ENCODE assay signal across 21 cellular contexts in genomic region chr9:15400281-15400941, GRCh38. TPM values are rescaled to one million over a fixed set of nuclear protein-coding genes. Genes with fewer than 3 reads are reported as not detected.
A peak's percentile ranks its signal among the peaks of the same experiment; 100 is the strongest.
DNase-seq lines count a peak whose midpoint lies in the region; ATAC-seq, FAIRE-seq and TF ChIP-seq lines count a peak whose summit lies in the region.
"Had no signal": no experiment of that assay in that cellular context is flagged by ENCODE, and none has a peak within 500 bp of the region (broad histone marks: within the 10 kb centered on the region; RNA-seq: fewer than 3 reads in every experiment).

No MANE protein-coding gene starts in this region.

- no peak overlapping the region for H3K27ac ChIP-seq in HepG2 (ENCODE audit: extremely low read length, insufficient read depth, low read length)
- no peak overlapping the region for H3K27ac ChIP-seq in right lobe of liver
- peak overlapping the region; percentile 54; the same call in 1 of the 3 replicates for H3K27ac ChIP-seq in K562 (ENCODE audit: extremely low read depth, low read depth, low read length)
- H3K27ac ChIP-seq in aorta (ENCODE audit: low read depth in 1 of 2, low read length in 2 of 2), result peak overlapping the region; percentile 67 to 71
- H3K27ac ChIP-seq: esophagus muscularis mucosa, heart right ventricle, neural progenitor cell, VCaP had no signal

- WGBS in HepG2 (ENCODE audit: low lambda C conversion rate), result 24% methylated on average over 5 of the region's 5 CpGs
- WGBS in right lobe of liver (ENCODE audit: insufficient coverage, low coverage, low lambda C conversion rate, missing lambda C conversion rate), result 51% methylated on average over 5 of the region's 5 CpGs
- 20% methylated on average over 5 of the region's 5 CpGs for WGBS in K562 (ENCODE audit: insufficient coverage, low coverage, missing lambda C conversion rate)
- 48 to 52% methylated on average over 5 of the region's 5 CpGs for WGBS in aorta, 2 donors

- H3K27me3 ChIP-seq in HepG2 (ENCODE audit: control insufficient read depth in 1 of 2, insufficient read depth in 2 of 2, low read length in 2 of 2) (no peaks in the 10 kb centered on the region), right lobe of liver (no peaks in the 10 kb centered on the region), K562 (ENCODE audit: control insufficient read depth in 2 of 2, insufficient read depth in 2 of 2, low read length in 2 of 2) (no peaks in the 10 kb centered on the region), aorta (ENCODE audit: control insufficient read depth in 1 of 2, insufficient read depth in 2 of 2, low read length in 1 of 2) (no peaks in the 10 kb centered on the region)
- H3K27me3 ChIP-seq: esophagus muscularis mucosa, heart right ventricle, neural progenitor cell had no signal

- BruUV-seq in HepG2 (replicated peaks; lab: Mats Ljungman, UMichigan) (no TSS peak), K562 (replicated peaks; lab: Mats Ljungman, UMichigan) (no TSS peak)

- TF ChIP-seq RAD21 in HepG2 (CRISPR knock-in tag; IDR thresholded peaks at IDR 0.05) (no peak), K562 (CRISPR knock-in tag; conservative IDR thresholded peaks at IDR 0.05 in 1 of 2, IDR thresholded peaks at IDR 0.05 in 1 of 2) (no peak)

- H3K4me2 ChIP-seq in HepG2 (ENCODE audit: low read depth, low read length) (peak overlapping the region; percentile 20; the same call in 1 of the 2 replicates), K562 (ENCODE audit: insufficient read depth, low read length) (no peak overlapping the region)
- H3K4me2 ChIP-seq: neural progenitor cell had no signal

- H2AFZ ChIP-seq in HepG2 (ENCODE audit: low read length), result no peak overlapping the region
- peak overlapping the region; percentile 22 for H2AFZ ChIP-seq in K562 (ENCODE audit: low read depth, low read length)
- H2AFZ ChIP-seq: neural progenitor cell had no signal

- H3K36me3 Mint-ChIP-seq in activated naive CD4-positive, alpha-beta T cell treated with anti-CD3 and anti-CD28 coated beads, Interleukin-2, amount 50 U/mL, for 72 hours, result peaks cover 6 to 14% of the 10 kb centered on the region in 2 donors
- H3K36me3 Mint-ChIP-seq: activated naive CD4-positive, alpha-beta T cell treated with anti-CD3 and anti-CD28 coated beads, Interleukin-2, amount 50 U/mL, for 24 hours; neural progenitor cell had no signal

- H3K4me1 ChIP-seq in HepG2 (ENCODE audit: insufficient read depth, low read length) (0 out of 2 replicates have a peak, but pooled peaks cover 7% of the 10 kb centered on the region), right lobe of liver (no peaks in the 10 kb centered on the region), K562 (replicated peaks in 1 of 2; ENCODE audit: control insufficient read depth in 2 of 2, insufficient read depth in 2 of 2, low read length in 2 of 2) (no peaks in the 10 kb centered on the region; a peak in 3 of 5 replicates), aorta (ENCODE audit: control insufficient read depth in 1 of 2, insufficient read depth in 2 of 2, low read length in 2 of 2) (peaks cover 0 to 2% of the 10 kb centered on the region in 2 donors)
- H3K4me1 ChIP-seq: esophagus muscularis mucosa, heart right ventricle, neural progenitor cell had no signal

- H3K9me3 Mint-ChIP-seq in activated naive CD4-positive, alpha-beta T cell treated with anti-CD3 and anti-CD28 coated beads, Interleukin-2, amount 50 U/mL, for 72 hours, result peaks cover 7 to 18% of the 10 kb centered on the region in 2 donors
- H3K9me3 Mint-ChIP-seq: activated CD4-positive, alpha-beta memory T cell treated with anti-CD3 and anti-CD28 coated beads, Interleukin-2, amount 10 ng/mL, durations not matched to agents 7 days and 5 days had no signal

- in situ Hi-C loops in HepG2 (cut with HindIII; ENCODE audit: extremely low pct_ligation_motif_present, low pct_unique_long_range_greater_than_20kb), result loop anchor here (25.0 kb wide), 1 partner anchor 113 kb away; no protein-coding TSS in a partner anchor
- in situ Hi-C loops in K562 (cut with MboI), result no loop called here

- DNase-seq in HepG2 (ENCODE audit: low spot score) (no peak), right lobe of liver (no peak), K562 (ENCODE audit: extremely low read depth in 1 of 4, low spot score in 3 of 4) (no peak), left colon (no peak), aorta (no peak), NCI-H69 (lab: John Stamatoyannopoulos, UW) (no peak), sciatic nerve (ENCODE audit: low spot score) (no peak)
- DNase-seq in activated naive CD4-positive, alpha-beta T cell treated with anti-CD3 and anti-CD28 coated beads, Interleukin-2, amount 50 U/mL, for 72 hours (ENCODE audit: low spot score in 2 of 2), result no peak
- DNase-seq: activated CD4-positive, alpha-beta memory T cell treated with anti-CD3 and anti-CD28 coated beads, Interleukin-2, amount 10 ng/mL, durations not matched to agents 7 days and 5 days; activated T-cell treated with anti-CD3 and anti-CD28 coated beads, Interleukin-2, amount 50 U/mL, for 24 hours; heart right ventricle; NCI-H187 treated with DMSO at 0.1 percent for 48 hours; NK-92 treated with Interleukin-12 subunit alpha and Interleukin-12 subunit beta, amount 100 ng/mL, for 24 hours; retina; stimulated activated naive CD4-positive, alpha-beta T cell had no signal

- no peak for ATAC-seq in HepG2
- no peak for ATAC-seq in right lobe of liver
- ATAC-seq in K562, result no peak
- peak; percentile 66 for ATAC-seq in left colon
- no peak for ATAC-seq in aorta (ENCODE audit: low FRiP score)
- ATAC-seq in activated naive CD4-positive, alpha-beta T cell treated with anti-CD3 and anti-CD28 coated beads, Interleukin-2, amount 50 U/mL, for 72 hours, result no peak
- ATAC-seq in sciatic nerve, result no peak
- ATAC-seq: heart right ventricle had no signal

- TF ChIP-seq POLR2A in HepG2 (IDR thresholded peaks at IDR 0.05; ENCODE audit: insufficient read depth in 1 of 2, low read depth in 2 of 2, low read length in 2 of 2), result no peak
- TF ChIP-seq POLR2A in right lobe of liver (IDR thresholded peaks at IDR 0.05), result no peak
- no peak for TF ChIP-seq POLR2A in K562 (conservative IDR thresholded peaks at IDR 0.05)

- intact Hi-C loops in HepG2 (cut with micrococcal nuclease; ENCODE audit: unreplicated experiment), result no loop called here
- intact Hi-C loops in right lobe of liver (cut with DNase I), result no loop called here
- intact Hi-C loops in K562 (cut with micrococcal nuclease), result no loop called here
- intact Hi-C loops in left colon (cut with DNase I, micrococcal nuclease), result no loop called here
- intact Hi-C loops in aorta (cut with DNase I), result loop anchor here in 1 of 2 donors (5.0 kb wide), 1 partner anchor 93 kb away; the partner anchor contains the start of gene TTC39B
- intact Hi-C loops in sciatic nerve (cut with DNase I), result no loop called here

- H3K4me3 ChIP-seq in HepG2 (replicated peaks in 1 of 3; ENCODE audit: insufficient read depth in 1 of 3, low read depth in 2 of 3, low read length in 3 of 3) (no peak overlapping the region), right lobe of liver (no peak overlapping the region), K562 (no peak overlapping the region), aorta (ENCODE audit: low read length in 2 of 2) (no peak overlapping the region)
- H3K4me3 ChIP-seq: esophagus muscularis mucosa, heart right ventricle, neural progenitor cell had no signal

- no peaks in the 10 kb centered on the region for H3K36me3 ChIP-seq in HepG2 (replicated peaks in 1 of 2; ENCODE audit: control insufficient read depth in 1 of 2, insufficient read depth in 2 of 2, low read length in 2 of 2)
- no peaks in the 10 kb centered on the region for H3K36me3 ChIP-seq in right lobe of liver
- no peaks in the 10 kb centered on the region for H3K36me3 ChIP-seq in K562 (ENCODE audit: control insufficient read depth, insufficient read depth, low read length)
- H3K36me3 ChIP-seq in aorta (ENCODE audit: control insufficient read depth in 1 of 2, insufficient read depth in 2 of 2, low read length in 1 of 2), result no peaks in the 10 kb centered on the region
- H3K36me3 ChIP-seq: esophagus muscularis mucosa, heart right ventricle had no signal

- H3K9ac ChIP-seq in HepG2 (ENCODE audit: insufficient read depth, low read depth, low read length), result no peak overlapping the region
- no peak overlapping the region for H3K9ac ChIP-seq in K562 (ENCODE audit: insufficient read depth in 1 of 2, low read depth in 2 of 2, low read length in 2 of 2)
- H3K9ac ChIP-seq: neural progenitor cell had no signal

- TF ChIP-seq EP300 in HepG2 (IDR thresholded peaks at IDR 0.05; ENCODE audit: low read depth in 2 of 2, low read length in 2 of 2) (no peak), HepG2 (CRISPR knock-in tag; IDR thresholded peaks at IDR 0.05; ENCODE audit: borderline replicate concordance) (no peak), K562 (IDR thresholded peaks at IDR 0.05; ENCODE audit: low read length) (no peak)

- FAIRE-seq in HepG2 (lab: Jason Lieb, UNC) (no peak), K562 (lab: Jason Lieb, UNC) (no peak)
- FAIRE-seq: keratinocyte had no signal

- CTCF ChIA-PET in HepG2 (lab: Yijun Ruan, JAX; ENCODE audit: low intra/inter-chr PET ratio, low total read pairs) (no interaction called here), K562 (lab: Yijun Ruan, JAX; ENCODE audit: low intra/inter-chr PET ratio) (no interaction called here)

- H3K9me1 ChIP-seq in K562 (ENCODE audit: control insufficient read depth, insufficient read depth, low read length), result no peaks in the 10 kb centered on the region

- POLR2A ChIA-PET in HepG2 (lab: Yijun Ruan, JAX), result no interaction called here
- POLR2A ChIA-PET in K562 (lab: Yijun Ruan, JAX), result interaction anchor here (0.5 to 1.2 kb wide), 2 partner anchors 13 to 1280 kb away, joined by 4 to 6 read pairs; no protein-coding TSS in a partner anchor

- TF ChIP-seq CTCF in HepG2 (CRISPR knock-in tag; IDR thresholded peaks at IDR 0.05) (no peak), right lobe of liver (IDR thresholded peaks at IDR 0.05) (no peak), K562 (IDR thresholded peaks at IDR 0.05 in 2 of 3, conservative IDR thresholded peaks at IDR 0.05 in 1 of 3; ENCODE audit: insufficient read depth in 2 of 3, low read depth in 1 of 3, low read length in 3 of 3) (no peak)

- H3K79me2 ChIP-seq in HepG2 (ENCODE audit: insufficient read depth, low read length) (no peaks in the 10 kb centered on the region), K562 (ENCODE audit: control insufficient read depth, insufficient read depth, low read length) (no peaks in the 10 kb centered on the region)

- H4K20me1 ChIP-seq in HepG2 (ENCODE audit: insufficient read depth, low read length), result no peaks in the 10 kb centered on the region
- H4K20me1 ChIP-seq in K562 (replicated peaks; ENCODE audit: control insufficient read depth, insufficient read depth, low read length), result no peaks in the 10 kb centered on the region

- H3K27ac Mint-ChIP-seq in activated naive CD4-positive, alpha-beta T cell treated with anti-CD3 and anti-CD28 coated beads, Interleukin-2, amount 50 U/mL, for 72 hours, result no peak overlapping the region
- H3K27ac Mint-ChIP-seq: activated CD4-positive, alpha-beta memory T cell treated with anti-CD3 and anti-CD28 coated beads, Interleukin-2, amount 10 ng/mL, durations not matched to agents 7 days and 5 days; activated naive CD4-positive, alpha-beta T cell treated with anti-CD3 and anti-CD28 coated beads, Interleukin-2, amount 50 U/mL, for 24 hours; activated T-cell treated with anti-CD3 and anti-CD28 coated beads, Interleukin-2, amount 50 U/mL, for 24 hours; neural progenitor cell; type B pancreatic cell had no signal

- H3K9me3 ChIP-seq in HepG2 (ENCODE audit: low read length) (no peaks in the 10 kb centered on the region), right lobe of liver (no peaks in the 10 kb centered on the region), K562 (replicated peaks; ENCODE audit: control insufficient read depth, insufficient read depth, low read depth, low read length) (no peaks in the 10 kb centered on the region; the same call in 1 of the 2 replicates), aorta (ENCODE audit: control insufficient read depth, low read length) (no peaks in the 10 kb centered on the region)
- H3K9me3 ChIP-seq: esophagus muscularis mucosa had no signal

RNA-seq across cellular contexts. Expression of gene SNAPC3, which starts 22.3 kb away (rescaled TPM):
- 25.5 and 25.6 TPM in 2 replicates for total RNA-seq in HepG2 (2016; rRNA removed; fragmentation: Illumina TruSeq; extraction: Trizol)
- total RNA-seq in HepG2 (2016; cell fraction: cytosol; rRNA removed; fragmentation: Illumina TruSeq; extraction: Trizol; ENCODE audit: low read depth), result 3.6 and 4.5 TPM in 2 replicates
- total RNA-seq in HepG2 (2016; cell fraction: insoluble cytoplasmic fraction; rRNA removed; fragmentation: Illumina TruSeq; extraction: Trizol), result 24.0 and 25.0 TPM in 2 replicates
- total RNA-seq in HepG2 (2016; cell fraction: membrane; rRNA removed; fragmentation: Illumina TruSeq; extraction: Trizol), result 8.1 and 9.1 TPM in 2 replicates
- total RNA-seq in HepG2 (2016; cell fraction: nucleus; rRNA removed; fragmentation: Illumina TruSeq; extraction: Trizol), result 39.1 TPM in 2 replicates
- polyA plus RNA-seq in HepG2 (2011; rRNA removed), result 20.8 and 26.0 TPM in 2 replicates
- 11.3 and 14.4 TPM in 2 replicates for polyA plus RNA-seq in HepG2 (2011; cell fraction: cytosol; rRNA removed)
- polyA plus RNA-seq in HepG2 (2011; cell fraction: nucleus; rRNA removed), result 28.8 and 32.5 TPM in 2 replicates
- polyA plus RNA-seq in HepG2 (2012), result 17.5 and 20.8 TPM in 2 replicates
- 2.1 and 2.3 TPM in 2 replicates for polyA plus RNA-seq in HepG2 (2016; cell fraction: cytosol; fragmentation: Illumina TruSeq; extraction: Trizol; ENCODE audit: low read depth)
- 25.8 and 27.1 TPM in 2 replicates for polyA plus RNA-seq in HepG2 (2016; cell fraction: insoluble cytoplasmic fraction; fragmentation: Illumina TruSeq; extraction: Trizol; ENCODE audit: low read depth)
- 4.4 and 4.9 TPM in 2 replicates for polyA plus RNA-seq in HepG2 (2016; cell fraction: membrane; fragmentation: Illumina TruSeq; extraction: Trizol; ENCODE audit: low read depth)
- polyA plus RNA-seq in HepG2 (2016; cell fraction: nucleus; fragmentation: Illumina TruSeq; extraction: Trizol; ENCODE audit: insufficient read depth, low read depth), result 32.4 and 33.8 TPM in 2 replicates
- polyA minus RNA-seq in HepG2 (2011; rRNA and poly(A)+ RNA removed; ENCODE audit: low replicate concordance), result 8.8 and 12.1 TPM in 2 replicates
- polyA minus RNA-seq in HepG2 (2011; cell fraction: cytosol; rRNA and poly(A)+ RNA removed), result 14.5 and 18.6 TPM in 2 replicates
- 72.5 and 83.2 TPM in 2 replicates for polyA minus RNA-seq in HepG2 (2011; cell fraction: nucleus; rRNA and poly(A)+ RNA removed)
- total RNA-seq in right lobe of liver, result 10 to 100 TPM in 5 of 6 experiments, 1 to 10 TPM in 1; 9.6 to 13.5 (median 13.3) TPM
- total RNA-seq in K562 (2011; cell fraction: chromatin; rRNA removed; ENCODE audit: low replicate concordance), result 30.6 and 85.4 TPM in 2 replicates
- total RNA-seq in K562 (2011; cell fraction: nucleolus; rRNA removed), result 16.7 and 19.3 TPM in 2 replicates
- total RNA-seq in K562 (2011; cell fraction: nucleoplasm; rRNA removed), result 31.8 and 43.8 TPM in 2 replicates
- total RNA-seq in K562 (2014; rRNA removed), result 20.4 and 21.9 TPM in 2 replicates
- 19.3 and 20.5 TPM in 2 replicates for total RNA-seq in K562 (2014; rRNA removed; fragmentation: Illumina TruSeq; extraction: Trizol)
- 19.8 and 19.9 TPM in 2 replicates for total RNA-seq in K562 (2015; rRNA removed; fragmentation: Illumina TruSeq; extraction: Trizol)
- 13.4 and 16.0 TPM in 2 replicates for total RNA-seq in K562 (2021)
- 34.2 and 38.9 TPM in 2 replicates for polyA plus RNA-seq in K562 (2011; rRNA removed)
- polyA plus RNA-seq in K562 (2011; cell fraction: cytosol; rRNA removed), result 8.8 and 18.8 TPM in 2 replicates
- 23.9 and 32.3 TPM in 2 replicates for polyA plus RNA-seq in K562 (2011; cell fraction: nucleus; rRNA removed)
- polyA plus RNA-seq in K562 (2012), result 13.3 and 16.8 TPM in 2 replicates
- polyA plus RNA-seq in K562 (2014; fragmentation: Illumina TruSeq; extraction: Trizol), result 16.9 and 23.9 TPM in 2 replicates
- 1 to 10 TPM; 2.3 to 3.4 TPM for polyA plus RNA-seq in K562 (2014; fragmentation: Nextera tagmentation; extraction: Ambion mirVana)
- 17.6 and 21.4 TPM in 2 replicates for polyA plus RNA-seq in K562 (2014; rRNA removed)
- 36.4 and 41.7 TPM in 2 replicates for polyA minus RNA-seq in K562 (2011; rRNA and poly(A)+ RNA removed)
- polyA minus RNA-seq in K562 (2011; cell fraction: cytosol; rRNA and poly(A)+ RNA removed), result 14.5 and 15.0 TPM in 2 replicates
- 18.2 and 34.2 TPM in 2 replicates for polyA minus RNA-seq in K562 (2011; cell fraction: nucleus; rRNA and poly(A)+ RNA removed)
- 10 to 100 TPM; 40.2 to 42.5 TPM for total RNA-seq in left colon
- total RNA-seq in aorta, result 10 to 100 TPM; 29.5 to 48.9 TPM
- polyA plus RNA-seq in aorta, result 10 to 100 TPM; 16.2 to 33.0 TPM
- 10 to 100 TPM; 23.8 to 35.9 TPM for total RNA-seq in activated naive CD4-positive, alpha-beta T cell treated with anti-CD3 and anti-CD28 coated beads, Interleukin-2, amount 50 U/mL, for 72 hours
- 38.3 TPM for total RNA-seq in sciatic nerve

Comparison
In these comparisons a context has a peak if more than half of its experiments do, and no peak if none do; other contexts are left out.
1. H3K27ac ChIP-seq: peak in K562 (single experiment) and aorta (2 of 2); none in HepG2 (single experiment) and right lobe of liver (0 of 3).